In the genomic region with DNA sequence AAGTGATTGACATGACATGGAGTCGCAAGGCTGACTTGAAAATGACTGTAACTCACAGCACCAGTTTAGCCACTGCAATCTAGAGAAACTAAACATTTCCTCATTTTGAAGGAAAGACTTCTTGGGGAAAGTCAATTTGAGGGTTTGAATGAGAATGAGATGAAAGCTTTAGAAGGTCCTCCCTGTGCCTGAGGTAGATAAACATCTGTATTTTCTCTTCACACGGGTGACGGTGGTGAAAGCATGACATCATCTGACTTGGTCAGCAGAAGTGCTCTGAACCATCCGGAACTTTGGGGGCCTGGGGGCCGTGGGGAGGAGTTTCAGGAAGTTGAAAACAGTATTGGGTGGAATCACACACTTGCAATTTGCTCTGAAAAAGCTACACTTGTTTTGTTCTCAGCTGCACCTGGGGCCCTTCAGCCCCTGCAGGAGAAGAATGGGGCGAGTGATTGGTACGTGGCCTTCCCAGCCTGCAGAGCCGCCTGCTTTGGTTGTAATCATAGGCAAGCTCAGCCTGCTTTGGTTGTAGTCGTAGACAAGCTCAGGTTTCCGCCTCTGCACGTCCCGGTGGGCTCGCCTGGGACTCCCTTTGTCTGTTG, we compare ENCODE assay signal across 8 cellular contexts. TPM values are rescaled to one million over a fixed set of nuclear protein-coding genes. Genes with fewer than 3 reads are reported as not detected.
DNase-seq lines count a peak whose midpoint lies in the region; ATAC-seq lines count a peak whose summit lies in the region.

No MANE protein-coding gene starts in this region.

- DNase-seq in GM23248 (peak; percentile 54), T-helper 1 cell (peak; percentile 36 to 88 (median 67)), left lobe of liver (ENCODE audit: low spot score) (peak; percentile 43)
- DNase-seq in activated naive CD8-positive, alpha-beta T cell treated with anti-CD3 and anti-CD28 coated beads, Interleukin-2, amount 50 U/mL, for 24 hours, result peak; percentile 74
- peak; percentile 63 to 76 for DNase-seq in stimulated activated CD8-positive, alpha-beta memory T cell treated with anti-CD3 and anti-CD28 coated beads, Interleukin-15, amount 100 ng/mL, for 48 hours (ENCODE audit: low read depth in 2 of 2)

- H3K27me3 Mint-ChIP-seq in activated naive CD8-positive, alpha-beta T cell treated with anti-CD3 and anti-CD28 coated beads, Interleukin-2, amount 50 U/mL, for 24 hours, result no peaks in the 10 kb centered on the region

- peaks cover 97% of the 10 kb centered on the region for H3K79me2 ChIP-seq in GM23248 (ENCODE audit: insufficient read depth)

- in situ Hi-C loops in GM23248 (cut with MboI), result no loop called here

- no peaks in the 10 kb centered on the region; the same call in 1 of the 2 replicates for H3K36me3 ChIP-seq in GM23248 (ENCODE audit: low read depth)

- H3K4me3 Mint-ChIP-seq in activated naive CD8-positive, alpha-beta T cell treated with anti-CD3 and anti-CD28 coated beads, Interleukin-2, amount 50 U/mL, for 24 hours, result peak overlapping the region; percentile 82

- H3K4me3 ChIP-seq in GM23248, result no peak overlapping the region

- H3K9ac ChIP-seq in GM23248, result peak overlapping the region; percentile 41

- no peaks in the 10 kb centered on the region for H3K9me3 Mint-ChIP-seq in activated naive CD8-positive, alpha-beta T cell treated with anti-CD3 and anti-CD28 coated beads, Interleukin-2, amount 50 U/mL, for 24 hours

- H3K4me1 ChIP-seq in GM23248 (ENCODE audit: insufficient read depth), result peaks cover 12% of the 10 kb centered on the region

- H4K20me1 ChIP-seq in GM23248 (ENCODE audit: insufficient read depth), result no peaks in the 10 kb centered on the region

- WGBS in GM23248 (ENCODE audit: low coverage in 1 of 2, low lambda C conversion rate in 2 of 2, missing lambda C conversion rate in 2 of 2), 2 experiments, result 69 to 70% methylated on average over 12 to 13 of the region's 13 CpGs

- H3K9me2 ChIP-seq in GM23248 (ENCODE audit: insufficient read depth), result no peaks in the 10 kb centered on the region

- no peaks in the 10 kb centered on the region for H3K27me3 ChIP-seq in GM23248 (replicated peaks; ENCODE audit: insufficient read depth)

- H3K4me1 Mint-ChIP-seq in activated naive CD8-positive, alpha-beta T cell treated with anti-CD3 and anti-CD28 coated beads, Interleukin-2, amount 50 U/mL, for 24 hours, result peaks cover 88% of the 10 kb centered on the region

- peak overlapping the region; percentile 18 for H3K4me2 ChIP-seq in GM23248 (ENCODE audit: unreplicated experiment)

- no peaks in the 10 kb centered on the region for H3K9me3 ChIP-seq in GM23248 (ENCODE audit: low read depth)

- no peak overlapping the region for H2AFZ ChIP-seq in GM23248

- H3K36me3 Mint-ChIP-seq in activated naive CD8-positive, alpha-beta T cell treated with anti-CD3 and anti-CD28 coated beads, Interleukin-2, amount 50 U/mL, for 24 hours (ENCODE audit: low read depth), result peaks cover 31% of the 10 kb centered on the region

- ATAC-seq in activated naive CD8-positive, alpha-beta T cell treated with anti-CD3 and anti-CD28 coated beads, Interleukin-2, amount 50 U/mL, for 24 hours, result peak; percentile 63
- ATAC-seq in left lobe of liver (no peak), GM21526 (IDR thresholded peaks at IDR 0.05; ENCODE audit: low FRiP score, unreplicated experiment) (no peak), HG03457 (IDR thresholded peaks at IDR 0.05; ENCODE audit: unreplicated experiment) (no peak), HG03439 (IDR thresholded peaks at IDR 0.05; ENCODE audit: unreplicated experiment) (no peak)

- H3K27ac ChIP-seq in GM23248, result peak overlapping the region; percentile 26; the same call in 1 of the 2 replicates

- no peaks in the 10 kb centered on the region for H3F3A ChIP-seq in GM23248 (ENCODE audit: insufficient read depth)

- peak overlapping the region; percentile 93 for H3K27ac Mint-ChIP-seq in activated naive CD8-positive, alpha-beta T cell treated with anti-CD3 and anti-CD28 coated beads, Interleukin-2, amount 50 U/mL, for 24 hours

RNA-seq across cellular contexts. Expression of gene BANP, which starts 5.0 kb away (rescaled TPM):
- total RNA-seq in GM23248 (2014; rRNA removed; shearing (Covaris generic)), result 14.3 and 14.8 TPM in 2 replicates
- polyA plus RNA-seq in GM23248 (2016; fragmentation: Nextera tagmentation; extraction: Ambion mirVana), result 14.8 and 15.9 TPM in 2 replicates
- total RNA-seq in left lobe of liver, result 22.4 TPM

RNA-seq across cellular contexts. Expression of gene CA5A, which starts 19.9 kb away (rescaled TPM):
- not detected in 2 replicates for total RNA-seq in GM23248 (2014; rRNA removed; shearing (Covaris generic))
- polyA plus RNA-seq in GM23248 (2016; fragmentation: Nextera tagmentation; extraction: Ambion mirVana), result not detected in 2 replicates
- 35.7 TPM for total RNA-seq in left lobe of liver

Comparison
In these comparisons a context has a peak if more than half of its experiments do, and no peak if none do; other contexts are left out.
1. RNA of gene CA5A, which starts 19.9 kb away (total RNA-seq): 35.7 TPM in left lobe of liver (single experiment); not detected in GM23248; every median in the first group is over 10 times any median in the second.
2. Peak in every context shown above with its lines, with median percentiles within 50 percentile points of each other: DNase-seq.